Comparison of ENCODE assay signal across 9 cellular contexts in genomic region chr14:70567791-70568190, GRCh38. TPM values are rescaled to one million over a fixed set of nuclear protein-coding genes. Genes with fewer than 3 reads are reported as not detected.
DNase-seq lines count a peak whose midpoint lies in the region; ATAC-seq and TF ChIP-seq lines count a peak whose summit lies in the region.
"Had no signal": no experiment of that assay in that cellular context is flagged by ENCODE, and none has a peak within 500 bp of the region (broad histone marks: within the 10 kb centered on the region; RNA-seq: fewer than 3 reads in every experiment).

No MANE protein-coding gene starts in this region.

- TF ChIP-seq EP300 in esophagus muscularis mucosa (IDR thresholded peaks at IDR 0.05), result no peak

- peaks cover 59% of the 10 kb centered on the region for H3K36me3 Mint-ChIP-seq in activated naive CD8-positive, alpha-beta T cell treated with anti-CD3 and anti-CD28 coated beads for 36 hours
- peaks cover 72% of the 10 kb centered on the region for H3K36me3 Mint-ChIP-seq in activated naive CD8-positive, alpha-beta T cell treated with anti-CD3 and anti-CD28 coated beads, Interleukin-2, amount 50 U/mL, for 24 hours (ENCODE audit: low read depth)
- peaks cover 59% of the 10 kb centered on the region for H3K36me3 Mint-ChIP-seq in activated CD8-positive, alpha-beta T cell treated with anti-CD3 and anti-CD28 coated beads, Interleukin-2, amount 10 ng/mL, durations not matched to agents 7 days and 5 days (ENCODE audit: low read depth)
- H3K36me3 Mint-ChIP-seq in CD8-positive, alpha-beta memory T cell, result peaks cover 44 to 88% (median 49%) of the 10 kb centered on the region in 3 donors

- no peaks in the 10 kb centered on the region for H3K27me3 ChIP-seq in esophagus muscularis mucosa
- no peaks in the 10 kb centered on the region for H3K27me3 ChIP-seq in CD8-positive, alpha-beta memory T cell (ENCODE audit: insufficient read depth, low read length, poor library complexity, severe bottlenecking)

- WGBS in esophagus muscularis mucosa, result 29% methylated on average over 1 of the region's 2 CpGs

- peaks cover 0 to 57% (median 29%) of the 10 kb centered on the region in 4 donors for H3K36me3 ChIP-seq in esophagus muscularis mucosa
- no peaks in the 10 kb centered on the region for H3K36me3 ChIP-seq in CD8-positive, alpha-beta memory T cell (ENCODE audit: insufficient read depth, low read length)

- H3K4me1 ChIP-seq in esophagus muscularis mucosa, result no peaks in the 10 kb centered on the region
- H3K4me1 ChIP-seq in CD8-positive, alpha-beta memory T cell (ENCODE audit: insufficient read depth, low read length), result no peaks in the 10 kb centered on the region

- no peak for TF ChIP-seq POLR2A in esophagus muscularis mucosa (IDR thresholded peaks at IDR 0.05; ENCODE audit: low read depth)

- no peak for ATAC-seq in activated naive CD8-positive, alpha-beta T cell treated with anti-CD3 and anti-CD28 coated beads, Interleukin-2, amount 50 U/mL, for 24 hours
- ATAC-seq in activated CD8-positive, alpha-beta T cell treated with anti-CD3 and anti-CD28 coated beads, Interleukin-2, amount 10 ng/mL, durations not matched to agents 7 days and 5 days, result peak; percentile 44
- no peak for ATAC-seq in HG02610 (IDR thresholded peaks at IDR 0.05; ENCODE audit: unreplicated experiment)

- H3K9me3 Mint-ChIP-seq in activated naive CD8-positive, alpha-beta T cell treated with anti-CD3 and anti-CD28 coated beads for 36 hours, result peaks cover 16% of the 10 kb centered on the region
- H3K9me3 Mint-ChIP-seq in activated naive CD8-positive, alpha-beta T cell treated with anti-CD3 and anti-CD28 coated beads, Interleukin-2, amount 50 U/mL, for 24 hours, result peaks cover 30% of the 10 kb centered on the region
- H3K9me3 Mint-ChIP-seq in activated CD8-positive, alpha-beta T cell treated with anti-CD3 and anti-CD28 coated beads, Interleukin-2, amount 10 ng/mL, durations not matched to agents 7 days and 5 days (ENCODE audit: insufficient read depth), result peaks cover 11% of the 10 kb centered on the region
- H3K9me3 Mint-ChIP-seq in CD8-positive, alpha-beta memory T cell, result peaks cover 3 to 10% (median 6%) of the 10 kb centered on the region in 5 donors

- POLR2A ChIA-PET in activated CD8-positive, alpha-beta T cell treated with anti-CD3 and anti-CD28 coated beads, Interleukin-2, amount 10 ng/mL, durations not matched to agents 7 days and 5 days (lab: Charles Lee), result no interaction called here
- POLR2A ChIA-PET in CD8-positive, alpha-beta memory T cell (lab: Charles Lee), result no interaction called here

- peak in 1 of 3 experiments; percentile 12 for TF ChIP-seq CTCF in esophagus muscularis mucosa (IDR thresholded peaks at IDR 0.05)

- H3K4me1 Mint-ChIP-seq in activated naive CD8-positive, alpha-beta T cell treated with anti-CD3 and anti-CD28 coated beads for 36 hours, result peaks cover 13% of the 10 kb centered on the region
- peaks cover 10% of the 10 kb centered on the region for H3K4me1 Mint-ChIP-seq in activated naive CD8-positive, alpha-beta T cell treated with anti-CD3 and anti-CD28 coated beads, Interleukin-2, amount 50 U/mL, for 24 hours
- no peaks in the 10 kb centered on the region for H3K4me1 Mint-ChIP-seq in activated CD8-positive, alpha-beta T cell treated with anti-CD3 and anti-CD28 coated beads, Interleukin-2, amount 10 ng/mL, durations not matched to agents 7 days and 5 days (ENCODE audit: low read depth)
- H3K4me1 Mint-ChIP-seq in CD8-positive, alpha-beta memory T cell, result peaks cover 22 to 37% (median 29%) of the 10 kb centered on the region in 3 donors

- no peaks in the 10 kb centered on the region for H3K27me3 Mint-ChIP-seq in activated naive CD8-positive, alpha-beta T cell treated with anti-CD3 and anti-CD28 coated beads for 36 hours
- no peaks in the 10 kb centered on the region for H3K27me3 Mint-ChIP-seq in activated naive CD8-positive, alpha-beta T cell treated with anti-CD3 and anti-CD28 coated beads, Interleukin-2, amount 50 U/mL, for 24 hours
- no peaks in the 10 kb centered on the region for H3K27me3 Mint-ChIP-seq in activated CD8-positive, alpha-beta T cell treated with anti-CD3 and anti-CD28 coated beads, Interleukin-2, amount 10 ng/mL, durations not matched to agents 7 days and 5 days (ENCODE audit: low read depth)
- no peaks in the 10 kb centered on the region for H3K27me3 Mint-ChIP-seq in CD8-positive, alpha-beta memory T cell
- H3K27me3 Mint-ChIP-seq: dendritic cell treated with granulocyte-macrophage colony-stimulating factor and Interleukin-4, amounts not matched to agents 40 ng/mL and 50 ng/mL, for 4 days had no signal

- peak; percentile 6 for DNase-seq in activated naive CD8-positive, alpha-beta T cell treated with anti-CD3 and anti-CD28 coated beads for 36 hours
- no peak for DNase-seq in activated naive CD8-positive, alpha-beta T cell treated with anti-CD3 and anti-CD28 coated beads, Interleukin-2, amount 50 U/mL, for 24 hours
- peak; percentile 51 for DNase-seq in MV-4-11 (lab: John Stamatoyannopoulos, UW)
- peak; percentile 44 for DNase-seq in activated CD8-positive, alpha-beta T cell treated with anti-CD3 and anti-CD28 coated beads, Interleukin-2, amount 10 ng/mL, durations not matched to agents 7 days and 5 days
- peak; percentile 55 for DNase-seq in kidney tubule cell (ENCODE audit: low spot score)
- DNase-seq in esophagus muscularis mucosa (ENCODE audit: extremely low spot score), result no peak
- no peak for DNase-seq in CD8-positive, alpha-beta memory T cell

- peaks cover 0 to 4% (median 0%) of the 10 kb centered on the region in 4 donors for H3K9me3 ChIP-seq in esophagus muscularis mucosa
- no peaks in the 10 kb centered on the region for H3K9me3 ChIP-seq in CD8-positive, alpha-beta memory T cell (ENCODE audit: low read length)

- no peak overlapping the region for H3K27ac Mint-ChIP-seq in activated naive CD8-positive, alpha-beta T cell treated with anti-CD3 and anti-CD28 coated beads for 36 hours
- H3K27ac Mint-ChIP-seq in activated naive CD8-positive, alpha-beta T cell treated with anti-CD3 and anti-CD28 coated beads, Interleukin-2, amount 50 U/mL, for 24 hours, result no peak overlapping the region
- H3K27ac Mint-ChIP-seq in activated CD8-positive, alpha-beta T cell treated with anti-CD3 and anti-CD28 coated beads, Interleukin-2, amount 10 ng/mL, durations not matched to agents 7 days and 5 days, result no peak overlapping the region
- H3K27ac Mint-ChIP-seq in CD8-positive, alpha-beta memory T cell, result peak overlapping the region in 1 of 8 donors; percentile 22
- H3K27ac Mint-ChIP-seq: dendritic cell treated with granulocyte-macrophage colony-stimulating factor and Interleukin-4, amounts not matched to agents 40 ng/mL and 50 ng/mL, for 4 days had no signal

- no peak overlapping the region for H3K4me3 Mint-ChIP-seq in activated naive CD8-positive, alpha-beta T cell treated with anti-CD3 and anti-CD28 coated beads for 36 hours
- H3K4me3 Mint-ChIP-seq in activated naive CD8-positive, alpha-beta T cell treated with anti-CD3 and anti-CD28 coated beads, Interleukin-2, amount 50 U/mL, for 24 hours, result no peak overlapping the region
- H3K4me3 Mint-ChIP-seq in activated CD8-positive, alpha-beta T cell treated with anti-CD3 and anti-CD28 coated beads, Interleukin-2, amount 10 ng/mL, durations not matched to agents 7 days and 5 days, result no peak overlapping the region
- no peak overlapping the region for H3K4me3 Mint-ChIP-seq in CD8-positive, alpha-beta memory T cell
- H3K4me3 Mint-ChIP-seq: dendritic cell treated with granulocyte-macrophage colony-stimulating factor and Interleukin-4, amounts not matched to agents 40 ng/mL and 50 ng/mL, for 4 days had no signal

- no peak overlapping the region for H3K27ac ChIP-seq in esophagus muscularis mucosa (replicated peaks in 1 of 4)
- no peak overlapping the region for H3K27ac ChIP-seq in CD8-positive, alpha-beta memory T cell (ENCODE audit: low read depth, low read length)

- no peak overlapping the region for H3K4me3 ChIP-seq in esophagus muscularis mucosa
- H3K4me3 ChIP-seq in CD8-positive, alpha-beta memory T cell (ENCODE audit: low read length), result no peak overlapping the region

- CTCF ChIA-PET in activated CD8-positive, alpha-beta T cell treated with anti-CD3 and anti-CD28 coated beads, Interleukin-2, amount 10 ng/mL, durations not matched to agents 7 days and 5 days (lab: Charles Lee), result interaction anchor here (0.6 to 2.4 kb wide), 16 partner anchors 10 to 540 kb away, joined by 3 to 11 read pairs (median 4); partner anchors contain the start of gene COX16
- CTCF ChIA-PET in CD8-positive, alpha-beta memory T cell (lab: Charles Lee), result no interaction called here

- intact Hi-C loops in esophagus muscularis mucosa (cut with DNase I), result no loop called here

RNA-seq across cellular contexts. Expression of gene MED6, which starts 32.7 kb away (rescaled TPM):
- 10 to 100 TPM; 62.3 to 66.6 TPM for total RNA-seq in activated naive CD8-positive, alpha-beta T cell treated with anti-CD3 and anti-CD28 coated beads for 36 hours
- 10 to 100 TPM; 45.3 to 45.7 TPM for total RNA-seq in activated CD8-positive, alpha-beta T cell treated with anti-CD3 and anti-CD28 coated beads, Interleukin-2, amount 10 ng/mL, durations not matched to agents 7 days and 5 days
- total RNA-seq in esophagus muscularis mucosa, result 10 to 100 TPM; 19.5 to 21.7 (median 20.5) TPM
- total RNA-seq in CD8-positive, alpha-beta memory T cell, result 10 to 100 TPM; 62.3 to 63.9 TPM
- polyA plus RNA-seq in CD8-positive, alpha-beta memory T cell, result 41.1 TPM

RNA-seq across cellular contexts. Expression of gene ADAM20, which starts 33.0 kb away (rescaled TPM):
- under 1 TPM in 1 of 2 experiments, not detected in 1; 0.12 TPM for total RNA-seq in activated naive CD8-positive, alpha-beta T cell treated with anti-CD3 and anti-CD28 coated beads for 36 hours
- total RNA-seq in activated CD8-positive, alpha-beta T cell treated with anti-CD3 and anti-CD28 coated beads, Interleukin-2, amount 10 ng/mL, durations not matched to agents 7 days and 5 days, result under 1 TPM; 0.18 to 0.47 TPM
- 1 to 10 TPM in 1 of 4 donors, under 1 TPM in 3; 0.33 to 2.5 (median 0.67) TPM for total RNA-seq in esophagus muscularis mucosa
- under 1 TPM; 0.29 to 0.31 TPM for total RNA-seq in CD8-positive, alpha-beta memory T cell
- not detected for polyA plus RNA-seq in CD8-positive, alpha-beta memory T cell

Comparison
In these comparisons a context has a peak if more than half of its experiments do, and no peak if none do; other contexts are left out.
1. DNase-seq: peak in activated naive CD8-positive, alpha-beta T cell treated with anti-CD3 and anti-CD28 coated beads for 36 hours (single experiment), MV-4-11 (single experiment), activated CD8-positive, alpha-beta T cell treated with anti-CD3 and anti-CD28 coated beads, Interleukin-2, amount 10 ng/mL, durations not matched to agents 7 days and 5 days (single experiment) and kidney tubule cell (single experiment); none in activated naive CD8-positive, alpha-beta T cell treated with anti-CD3 and anti-CD28 coated beads, Interleukin-2, amount 50 U/mL, for 24 hours (single experiment), esophagus muscularis mucosa (single experiment) and CD8-positive, alpha-beta memory T cell (0 of 5).